ENCODE assay signal across 11 cellular contexts in the genomic region with DNA sequence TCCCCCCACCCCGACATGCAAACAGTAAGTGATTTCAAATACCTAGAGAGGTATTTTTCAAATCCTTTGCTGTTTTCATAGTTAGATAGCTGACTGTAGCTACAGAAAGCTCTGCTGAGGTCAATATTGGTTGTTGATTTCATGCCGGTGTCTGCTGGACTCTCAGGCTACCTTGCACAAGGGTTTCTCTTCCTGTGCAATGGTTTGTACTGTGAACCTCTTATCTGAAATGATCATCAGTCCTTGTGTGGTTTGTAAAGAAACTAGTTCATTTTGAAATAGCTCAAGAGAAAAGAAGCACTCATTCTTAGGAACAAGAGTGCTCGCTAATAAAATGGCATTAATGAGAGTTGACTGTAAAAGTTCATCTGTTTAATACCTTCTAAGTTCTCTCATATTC. TPM values are rescaled to one million over a fixed set of nuclear protein-coding genes. Genes with fewer than 3 reads are reported as not detected.
DNase-seq lines count a peak whose midpoint lies in the region; ATAC-seq and TF ChIP-seq lines count a peak whose summit lies in the region.
"Had no signal": no experiment of that assay in that cellular context is flagged by ENCODE, and none has a peak within 500 bp of the region (broad histone marks: within the 10 kb centered on the region; RNA-seq: fewer than 3 reads in every experiment).

No MANE protein-coding gene starts in this region.

- H3K27me3 ChIP-seq in Peyer's patch: no peaks in the 10 kb centered on the region
- no peaks in the 10 kb centered on the region for H3K27me3 ChIP-seq in thymus (ENCODE audit: control insufficient read depth, insufficient read depth)
- H3K27me3 ChIP-seq in ovary: no peaks in the 10 kb centered on the region

- H3K9me3 ChIP-seq in Peyer's patch: no peaks in the 10 kb centered on the region
- no peaks in the 10 kb centered on the region for H3K9me3 ChIP-seq in thymus (ENCODE audit: control insufficient read depth)
- no peaks in the 10 kb centered on the region for H3K9me3 ChIP-seq in ovary

- WGBS in thymus: 10% methylated on average over 3 of the region's 3 CpGs
- WGBS in ovary, 3 donors: 54 to 69% (median 65%) methylated on average over 3 of the region's 3 CpGs

- no peaks in the 10 kb centered on the region for H3K27me3 Mint-ChIP-seq in activated naive CD4-positive, alpha-beta T cell treated with anti-CD3 and anti-CD28 coated beads for 36 hours (ENCODE audit: low read depth)
- H3K27me3 Mint-ChIP-seq in effector memory CD8-positive, alpha-beta T cell: no peaks in the 10 kb centered on the region

- H3K36me3 ChIP-seq in Peyer's patch: no peaks in the 10 kb centered on the region
- H3K36me3 ChIP-seq in thymus (ENCODE audit: control insufficient read depth, insufficient read depth): no peaks in the 10 kb centered on the region
- no peaks in the 10 kb centered on the region for H3K36me3 ChIP-seq in ovary

- H3K9me3 Mint-ChIP-seq in activated naive CD4-positive, alpha-beta T cell treated with anti-CD3 and anti-CD28 coated beads for 36 hours: no peaks in the 10 kb centered on the region
- no peaks in the 10 kb centered on the region for H3K9me3 Mint-ChIP-seq in effector memory CD8-positive, alpha-beta T cell

- H3K27ac Mint-ChIP-seq in activated naive CD4-positive, alpha-beta T cell treated with anti-CD3 and anti-CD28 coated beads for 36 hours: peak overlapping the region; percentile 97
- H3K27ac Mint-ChIP-seq in effector memory CD8-positive, alpha-beta T cell: no peak overlapping the region

- peak overlapping the region in 3 of 4 donors; percentile 37 to 95 (median 87) for H3K27ac ChIP-seq in Peyer's patch
- no peak overlapping the region for H3K27ac ChIP-seq in thymus (ENCODE audit: low read depth)
- no peak overlapping the region for H3K27ac ChIP-seq in ovary

- peaks cover 50% of the 10 kb centered on the region for H3K4me1 Mint-ChIP-seq in activated naive CD4-positive, alpha-beta T cell treated with anti-CD3 and anti-CD28 coated beads for 36 hours (ENCODE audit: low read depth)
- H3K4me1 Mint-ChIP-seq in effector memory CD8-positive, alpha-beta T cell (ENCODE audit: low read depth in 2 of 2): peaks cover 36 to 51% of the 10 kb centered on the region in 2 donors

- TF ChIP-seq POLR2A in Peyer's patch (IDR thresholded peaks at IDR 0.05): no peak
- TF ChIP-seq POLR2A in ovary (IDR thresholded peaks at IDR 0.05): no peak

- TF ChIP-seq CTCF in Peyer's patch (IDR thresholded peaks at IDR 0.05) (no peak), ovary (IDR thresholded peaks at IDR 0.05) (no peak)

- H3K4me3 Mint-ChIP-seq in activated naive CD4-positive, alpha-beta T cell treated with anti-CD3 and anti-CD28 coated beads for 36 hours: peak overlapping the region; percentile 78
- peak overlapping the region; percentile 83 for H3K4me3 Mint-ChIP-seq in effector memory CD8-positive, alpha-beta T cell

- no peak for DNase-seq in activated naive CD4-positive, alpha-beta T cell treated with anti-CD3 and anti-CD28 coated beads for 36 hours
- no peak for DNase-seq in activated naive CD4-positive, alpha-beta T cell (lab: John Stamatoyannopoulos, UW)
- DNase-seq in Peyer's patch (no peak), ovary (no peak), head of caudate nucleus (no peak)
- no peak for DNase-seq in effector memory CD8-positive, alpha-beta T cell
- DNase-seq: activated CD4-positive, alpha-beta T cell treated with anti-CD3 and anti-CD28 coated beads for 48 hours; NK-92 treated with Interleukin-12 subunit alpha and Interleukin-12 subunit beta, amount 100 ng/mL, for 24 hours; retina had no signal

- no peaks in the 10 kb centered on the region for H3K36me3 Mint-ChIP-seq in activated naive CD4-positive, alpha-beta T cell treated with anti-CD3 and anti-CD28 coated beads for 36 hours (ENCODE audit: low read depth)
- H3K36me3 Mint-ChIP-seq in effector memory CD8-positive, alpha-beta T cell (ENCODE audit: insufficient read depth): peaks cover 3% of the 10 kb centered on the region

- CTCF ChIA-PET in activated naive CD4-positive, alpha-beta T cell treated with anti-CD3 and anti-CD28 coated beads for 36 hours (lab: Charles Lee): interaction anchor here (1.0 kb wide), 1 partner anchor 122 kb away, joined by 3 read pairs; no protein-coding TSS in a partner anchor

- H3K4me1 ChIP-seq in Peyer's patch (peaks cover 0 to 29% (median 0%) of the 10 kb centered on the region in 4 donors), thymus (ENCODE audit: control insufficient read depth, insufficient read depth, low read length) (peaks cover 4% of the 10 kb centered on the region), ovary (ENCODE audit: insufficient read depth) (peaks cover 3% of the 10 kb centered on the region)

- TF ChIP-seq EP300 in ovary (IDR thresholded peaks at IDR 0.05): no peak

- peak overlapping the region in 2 of 4 donors; percentile 75 to 86 for H3K4me3 ChIP-seq in Peyer's patch
- peak overlapping the region; percentile 22 for H3K4me3 ChIP-seq in thymus (ENCODE audit: low read length)
- H3K4me3 ChIP-seq in ovary: no peak overlapping the region

- ATAC-seq in effector memory CD8-positive, alpha-beta T cell (replicated peaks): no peak
- no peak for ATAC-seq in GM19452 (IDR thresholded peaks at IDR 0.05; ENCODE audit: unreplicated experiment)

- intact Hi-C loops in activated naive CD4-positive, alpha-beta T cell treated with anti-CD3 and anti-CD28 coated beads for 36 hours (cut with micrococcal nuclease): no loop called here
- intact Hi-C loops in ovary (cut with DNase I) (loop anchor here in 1 of 4 donors (10.0 kb wide), 1 partner anchor 206 kb away; a partner anchor contains a TSS), head of caudate nucleus (cut with DNase I) (no loop called here)

RNA-seq across cellular contexts. Expression of a gene that starts 2.1 kb away (rescaled TPM):
- total RNA-seq in activated naive CD4-positive, alpha-beta T cell treated with anti-CD3 and anti-CD28 coated beads for 36 hours: 10 to 100 TPM; 17.8 to 19.2 TPM
- total RNA-seq in Peyer's patch (10 to 100 TPM; 12.4 to 22.2 (median 18.1) TPM), ovary (10 to 100 TPM; 13.4 to 28.3 (median 25.3) TPM)
- polyA plus RNA-seq in thymus (8.9 TPM), ovary (10 to 100 TPM in 1 of 2 donors, 1 to 10 TPM in 1; 8.8 to 13.5 TPM)

Comparison
In these comparisons a context has a peak if more than half of its experiments do, and no peak if none do; other contexts are left out.
1. H3K27ac ChIP-seq: peak in Peyer's patch (3 of 4); none in thymus (single experiment) and ovary (0 of 2).